In genomic region chr19:45293682-45294081, GRCh38 we compare ENCODE assay signal across 18 cellular contexts. TPM values are rescaled to one million over a fixed set of nuclear protein-coding genes. Genes with fewer than 3 reads are reported as not detected.
A peak's percentile ranks its signal among the peaks of the same experiment; 100 is the strongest.
DNase-seq lines count a peak whose midpoint lies in the region; ATAC-seq and TF ChIP-seq lines count a peak whose summit lies in the region.
"Had no signal": no experiment of that assay in that cellular context is flagged by ENCODE, and none has a peak within 500 bp of the region (broad histone marks: within the 10 kb centered on the region; RNA-seq: fewer than 3 reads in every experiment).

No MANE protein-coding gene starts in this region.

- H3K4me1 ChIP-seq in cardiac muscle cell (ENCODE audit: low read depth) (no peaks in the 10 kb centered on the region), foreskin keratinocyte (no peaks in the 10 kb centered on the region), OCI-LY7 (ENCODE audit: insufficient read depth, low read length, poor library complexity, severe bottlenecking) (no peaks in the 10 kb centered on the region)
- H3K4me1 ChIP-seq: Caco-2 had no signal

- CTCF ChIA-PET in OCI-LY7 (lab: Charles Lee; ENCODE audit: unreplicated experiment), result no interaction called here

- intact Hi-C loops in left ventricle myocardium superior (cut with micrococcal nuclease) (no loop called here), OCI-LY7 (cut with micrococcal nuclease; ENCODE audit: unreplicated experiment) (no loop called here)

- no peak for TF ChIP-seq CTCF in cardiac muscle cell (IDR thresholded peaks at IDR 0.05; ENCODE audit: low read depth, low read length)
- TF ChIP-seq CTCF in foreskin keratinocyte (conservative IDR thresholded peaks at IDR 0.05), result no peak
- no peak for TF ChIP-seq CTCF in OCI-LY7 (conservative IDR thresholded peaks at IDR 0.05; ENCODE audit: low read length)

- no peaks in the 10 kb centered on the region for H3K79me2 ChIP-seq in OCI-LY7 (ENCODE audit: insufficient read depth, low read depth, low read length)

- no peak overlapping the region for H2AFZ ChIP-seq in OCI-LY7 (ENCODE audit: low read length)

- DNase-seq in cardiac muscle cell (ENCODE audit: low read depth in 1 of 2, low spot score in 1 of 2), result no peak
- no peak for DNase-seq in left ventricle myocardium superior
- DNase-seq in activated naive CD4-positive, alpha-beta T cell treated with anti-CD3 and anti-CD28 coated beads, Interleukin-2, amount 50 U/mL, for 72 hours (ENCODE audit: low spot score in 2 of 2), result peak in 1 of 2 donors; percentile 12
- DNase-seq in foreskin keratinocyte, result peak in 1 of 2 donors; percentile 41
- peak; percentile 66 for DNase-seq in stimulated activated CD8-positive, alpha-beta memory T cell treated with anti-CD3 and anti-CD28 coated beads, Interleukin-4, amount 100 ng/mL, for 48 hours
- no peak for DNase-seq in OCI-LY7 (ENCODE audit: low spot score)
- DNase-seq: Caco-2, foreskin fibroblast, left cardiac atrium, midbrain, NCI-H226, T-helper 1 cell, testis had no signal

- peaks cover 19% of the 10 kb centered on the region in 2 donors for H3K36me3 Mint-ChIP-seq in activated naive CD4-positive, alpha-beta T cell treated with anti-CD3 and anti-CD28 coated beads, Interleukin-2, amount 50 U/mL, for 72 hours

- no peaks in the 10 kb centered on the region for H3K9me2 ChIP-seq in OCI-LY7 (ENCODE audit: insufficient read depth, low read length)

- no peak for ATAC-seq in left ventricle myocardium superior
- ATAC-seq in activated naive CD4-positive, alpha-beta T cell treated with anti-CD3 and anti-CD28 coated beads, Interleukin-2, amount 50 U/mL, for 72 hours, result peak; percentile 59 to 77
- ATAC-seq in foreskin keratinocyte, result peak; percentile 78
- ATAC-seq in GM21786 (IDR thresholded peaks at IDR 0.05; ENCODE audit: unreplicated experiment), result no peak

- no peaks in the 10 kb centered on the region for H3K9me3 ChIP-seq in cardiac muscle cell (ENCODE audit: low read depth)
- no peaks in the 10 kb centered on the region for H3K9me3 ChIP-seq in OCI-LY7 (ENCODE audit: low read length)
- H3K9me3 ChIP-seq: Caco-2, testis had no signal

- no peak overlapping the region for H3K4me2 ChIP-seq in OCI-LY7 (ENCODE audit: low read length)

- H3K9me3 Mint-ChIP-seq in activated naive CD4-positive, alpha-beta T cell treated with anti-CD3 and anti-CD28 coated beads, Interleukin-2, amount 50 U/mL, for 72 hours, result no peaks in the 10 kb centered on the region

- POLR2A ChIA-PET in OCI-LY7 (lab: Charles Lee), result no interaction called here

- H3K4me3 ChIP-seq in cardiac muscle cell, result no peak overlapping the region
- H3K4me3 ChIP-seq in OCI-LY7 (ENCODE audit: low read depth, low read length, poor library complexity, severe bottlenecking), result no peak overlapping the region
- H3K4me3 ChIP-seq: testis had no signal

- H4K20me1 ChIP-seq in OCI-LY7 (ENCODE audit: insufficient read depth, low read length), result no peaks in the 10 kb centered on the region; the same call in 1 of the 2 replicates

- peak overlapping the region in 1 of 2 donors; percentile 93 for H3K27ac Mint-ChIP-seq in activated naive CD4-positive, alpha-beta T cell treated with anti-CD3 and anti-CD28 coated beads, Interleukin-2, amount 50 U/mL, for 72 hours

- BruUV-seq in OCI-LY7 (replicated peaks; lab: Mats Ljungman, UMichigan), result no TSS peak

- H3K27me3 ChIP-seq in cardiac muscle cell, result no peaks in the 10 kb centered on the region
- no peaks in the 10 kb centered on the region for H3K27me3 ChIP-seq in foreskin keratinocyte
- H3K27me3 ChIP-seq: testis had no signal

- H3K27ac ChIP-seq in cardiac muscle cell (peak overlapping the region; percentile 42), foreskin keratinocyte (no peak overlapping the region), OCI-LY7 (ENCODE audit: low read depth, low read length, poor library complexity, severe bottlenecking) (no peak overlapping the region)
- H3K27ac ChIP-seq: testis, VCaP had no signal

- no peaks in the 10 kb centered on the region for H3K36me3 ChIP-seq in cardiac muscle cell
- H3K36me3 ChIP-seq in OCI-LY7 (ENCODE audit: insufficient read depth, low read length), result peaks cover 15% of the 10 kb centered on the region

RNA-seq across cellular contexts. Expression of gene CKM, which starts 29.0 kb away (rescaled TPM):
- total RNA-seq in cardiac muscle cell (406 and 481 TPM in 2 replicates), left ventricle myocardium superior (6,589 TPM), foreskin keratinocyte (not detected in 2 replicates), OCI-LY7 (2022) (not detected in 2 replicates)
- polyA plus RNA-seq in cardiac muscle cell (441 and 529 TPM in 2 replicates), foreskin keratinocyte (not detected in 2 replicates)
- total RNA-seq in activated naive CD4-positive, alpha-beta T cell treated with anti-CD3 and anti-CD28 coated beads, Interleukin-2, amount 50 U/mL, for 72 hours, result not detected
- total RNA-seq in OCI-LY7 (2014; rRNA removed; shearing (Covaris generic)), result not detected in 2 replicates
- total RNA-seq: Caco-2, HT-29 had no signal

RNA-seq across cellular contexts. Expression of gene MARK4, which starts 42.6 kb away (rescaled TPM):
- total RNA-seq in cardiac muscle cell (65.3 and 135 TPM in 2 replicates), left ventricle myocardium superior (26.2 TPM), foreskin keratinocyte (16.6 and 17.5 TPM in 2 replicates), OCI-LY7 (2022) (24.5 and 25.6 TPM in 2 replicates)
- polyA plus RNA-seq in cardiac muscle cell (21.0 and 42.0 TPM in 2 replicates), foreskin keratinocyte (18.5 and 20.8 TPM in 2 replicates)
- total RNA-seq in activated naive CD4-positive, alpha-beta T cell treated with anti-CD3 and anti-CD28 coated beads, Interleukin-2, amount 50 U/mL, for 72 hours, result 10 to 100 TPM; 28.2 to 30.9 TPM
- total RNA-seq in OCI-LY7 (2014; rRNA removed; shearing (Covaris generic)), result 10.4 and 14.2 TPM in 2 replicates

RNA-seq across cellular contexts. Expression of gene KLC3, which starts 46.9 kb away (rescaled TPM):
- 2.4 and 4.0 TPM in 2 replicates for total RNA-seq in cardiac muscle cell
- 1.8 and 3.7 TPM in 2 replicates for polyA plus RNA-seq in cardiac muscle cell
- not detected for total RNA-seq in left ventricle myocardium superior
- total RNA-seq in activated naive CD4-positive, alpha-beta T cell treated with anti-CD3 and anti-CD28 coated beads, Interleukin-2, amount 50 U/mL, for 72 hours, result under 1 TPM in 1 of 2 donors, not detected in 1; 0.35 TPM
- 47.3 and 50.7 TPM in 2 replicates for total RNA-seq in foreskin keratinocyte
- polyA plus RNA-seq in foreskin keratinocyte, result 52.5 and 60.7 TPM in 2 replicates
- not detected in 2 replicates for total RNA-seq in OCI-LY7 (2014; rRNA removed; shearing (Covaris generic))
- total RNA-seq in OCI-LY7 (2022), result not detected in 2 replicates
- polyA plus RNA-seq: neural cell had no signal

RNA-seq across cellular contexts. Expression of gene EXOC3L2, which starts 48.5 kb away (rescaled TPM):
- 2.0 and 2.2 TPM in 2 replicates for total RNA-seq in cardiac muscle cell
- polyA plus RNA-seq in cardiac muscle cell, result 1.5 and 5.2 TPM in 2 replicates
- 0.94 TPM for total RNA-seq in left ventricle myocardium superior
- total RNA-seq in activated naive CD4-positive, alpha-beta T cell treated with anti-CD3 and anti-CD28 coated beads, Interleukin-2, amount 50 U/mL, for 72 hours, result not detected
- 0.27 and 0.60 TPM in 2 replicates for total RNA-seq in foreskin keratinocyte
- 0.37 and 0.41 TPM in 2 replicates for polyA plus RNA-seq in foreskin keratinocyte
- not detected in 2 replicates for total RNA-seq in OCI-LY7 (2014; rRNA removed; shearing (Covaris generic))
- total RNA-seq in OCI-LY7 (2022), result not detected in 2 replicates
- total RNA-seq: Caco-2, HT-29, RPMI7951 had no signal
- polyA plus RNA-seq: neural cell had no signal

Comparison
In these comparisons a context has a peak if more than half of its experiments do, and no peak if none do; other contexts are left out.
1. ATAC-seq: peak in activated naive CD4-positive, alpha-beta T cell treated with anti-CD3 and anti-CD28 coated beads, Interleukin-2, amount 50 U/mL, for 72 hours (2 of 2) and foreskin keratinocyte (single experiment); none in left ventricle myocardium superior (single experiment) and GM21786 (single experiment).
2. RNA of gene CKM, which starts 29.0 kb away (total RNA-seq): 6,589 TPM in left ventricle myocardium superior (single experiment) and 406 to 481 TPM in cardiac muscle cell; not detected in activated naive CD4-positive, alpha-beta T cell treated with anti-CD3 and anti-CD28 coated beads, Interleukin-2, amount 50 U/mL, for 72 hours, not detected in foreskin keratinocyte and not detected in OCI-LY7; every median in the first group is over 100 times any median in the second.